ENCODE assay signal across 1 cellular context in the genomic region with DNA sequence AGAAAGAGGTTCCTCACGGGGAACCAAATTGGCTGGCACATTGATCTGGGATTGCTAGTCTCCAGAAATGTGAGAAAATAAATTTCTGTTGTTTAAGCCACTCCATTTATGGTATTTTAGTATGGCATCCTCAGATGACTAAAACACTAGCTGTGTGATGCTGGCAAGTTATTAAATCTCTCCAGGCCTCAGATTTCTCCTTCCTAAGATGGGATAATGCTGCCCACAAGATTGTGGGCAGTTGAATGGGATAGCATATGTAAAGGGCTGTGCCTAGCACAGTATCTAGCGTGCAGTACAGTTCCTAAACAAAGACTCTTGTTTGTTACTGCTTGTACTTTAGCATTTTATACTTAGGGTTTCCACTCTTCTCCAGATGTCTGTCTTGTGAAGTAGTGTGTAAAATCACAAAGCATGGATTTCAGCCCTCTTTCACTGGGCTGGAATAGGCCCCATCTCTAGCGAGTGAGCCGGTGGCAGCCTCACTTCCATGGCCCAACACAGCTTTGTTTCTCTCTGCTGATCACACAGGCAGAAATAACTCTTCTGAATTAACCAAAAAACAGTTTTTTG.
TF ChIP-seq lines count a peak whose summit lies in the region.

No MANE protein-coding gene starts in this region.

TF ChIP-seq in IMR-90, 13 proteins besides CTCF, POLR2A, EP300 and RAD21:
- TF ChIP-seq RFX5 (IDR thresholded peaks at IDR 0.05; ENCODE audit: low read depth, low read length) (no peak), CEBPB (IDR thresholded peaks at IDR 0.05; ENCODE audit: low read depth, low read length) (no peak), NFE2L2 (IDR thresholded peaks at IDR 0.05; ENCODE audit: low read depth, low read length) (no peak), RCOR1 (IDR thresholded peaks at IDR 0.05; ENCODE audit: insufficient replicate concordance, low read length) (no peak), BHLHE40 (IDR thresholded peaks at IDR 0.05; ENCODE audit: low read depth, low read length) (no peak), MAFK (IDR thresholded peaks at IDR 0.05; ENCODE audit: low read depth, low read length) (no peak), FOS (IDR thresholded peaks at IDR 0.05; ENCODE audit: low read depth, low read length) (no peak), MXI1 (IDR thresholded peaks at IDR 0.05; ENCODE audit: borderline replicate concordance, low read depth, low read length) (no peak), SMC3 (IDR thresholded peaks at IDR 0.05; ENCODE audit: low read depth, low read length) (no peak), MAZ (IDR thresholded peaks at IDR 0.05; ENCODE audit: borderline replicate concordance, low read depth, low read length) (no peak)
- TF ChIP-seq, protein P1, sequence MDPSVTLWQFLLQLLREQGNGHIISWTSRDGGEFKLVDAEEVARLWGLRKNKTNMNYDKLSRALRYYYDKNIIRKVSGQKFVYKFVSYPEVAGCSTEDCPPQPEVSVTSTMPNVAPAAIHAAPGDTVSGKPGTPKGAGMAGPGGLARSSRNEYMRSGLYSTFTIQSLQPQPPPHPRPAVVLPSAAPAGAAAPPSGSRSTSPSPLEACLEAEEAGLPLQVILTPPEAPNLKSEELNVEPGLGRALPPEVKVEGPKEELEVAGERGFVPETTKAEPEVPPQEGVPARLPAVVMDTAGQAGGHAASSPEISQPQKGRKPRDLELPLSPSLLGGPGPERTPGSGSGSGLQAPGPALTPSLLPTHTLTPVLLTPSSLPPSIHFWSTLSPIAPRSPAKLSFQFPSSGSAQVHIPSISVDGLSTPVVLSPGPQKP (IDR thresholded peaks at IDR 0.05; ENCODE audit: borderline replicate concordance, low read depth, low read length): no peak
- TF ChIP-seq, protein P2, sequence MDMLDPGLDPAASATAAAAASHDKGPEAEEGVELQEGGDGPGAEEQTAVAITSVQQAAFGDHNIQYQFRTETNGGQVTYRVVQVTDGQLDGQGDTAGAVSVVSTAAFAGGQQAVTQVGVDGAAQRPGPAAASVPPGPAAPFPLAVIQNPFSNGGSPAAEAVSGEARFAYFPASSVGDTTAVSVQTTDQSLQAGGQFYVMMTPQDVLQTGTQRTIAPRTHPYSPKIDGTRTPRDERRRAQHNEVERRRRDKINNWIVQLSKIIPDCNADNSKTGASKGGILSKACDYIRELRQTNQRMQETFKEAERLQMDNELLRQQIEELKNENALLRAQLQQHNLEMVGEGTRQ (IDR thresholded peaks at IDR 0.05; ENCODE audit: low read depth, low read length): no peak
